Comparison of ENCODE assay signal across 1 cellular context in the genomic region with DNA sequence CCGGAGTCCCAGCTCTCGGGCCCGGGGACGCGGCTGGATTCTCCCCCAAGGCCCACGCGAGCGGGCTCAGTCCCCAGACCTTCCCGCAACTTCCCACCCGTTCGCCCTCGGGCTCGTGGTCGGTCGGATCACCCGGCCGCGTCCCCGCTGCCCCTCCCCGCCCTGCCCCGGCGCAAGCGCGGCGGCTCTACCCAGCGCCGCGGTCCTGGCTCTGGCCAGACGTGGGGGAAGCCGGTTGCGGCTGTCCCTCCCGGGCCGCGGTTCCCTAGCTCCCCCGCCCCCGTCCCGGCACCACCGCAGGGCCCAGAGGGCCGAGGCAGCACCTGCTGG.
A peak's percentile ranks its signal among the peaks of the same experiment; 100 is the strongest.
TF ChIP-seq lines count a peak whose summit lies in the region.

No MANE protein-coding gene starts in this region.

TF ChIP-seq in H1, 55 proteins besides CTCF, POLR2A, EP300 and RAD21:
- TF ChIP-seq CREB1 (IDR thresholded peaks at IDR 0.05) (no peak), SIRT6 (IDR thresholded peaks at IDR 0.05; ENCODE audit: low read length) (no peak), POLR2AphosphoS5 (IDR thresholded peaks at IDR 0.05; ENCODE audit: low read depth, low read length) (0 out of 2 replicates have a peak, but pooled peaks have one; percentile 53), RBBP5 (IDR thresholded peaks at IDR 0.05; ENCODE audit: borderline replicate concordance, low read depth, low read length) (peak; percentile 7; the same call in 1 of the 2 replicates), CBX5 (IDR thresholded peaks at IDR 0.05; ENCODE audit: low read depth, low read length) (no peak), EZH2 (IDR thresholded peaks at IDR 0.05; ENCODE audit: low read depth, low read length, severe bottlenecking) (no peak), TEAD4 (IDR thresholded peaks at IDR 0.05; ENCODE audit: low read depth, low read length) (no peak), SP1 (IDR thresholded peaks at IDR 0.05; ENCODE audit: low read depth, low read length) (no peak), GTF2F1 (IDR thresholded peaks at IDR 0.05; ENCODE audit: borderline replicate concordance, low read depth, low read length) (no peak), CHD2 (IDR thresholded peaks at IDR 0.05; ENCODE audit: low read length) (no peak), KDM4A (IDR thresholded peaks at IDR 0.05; ENCODE audit: low read depth, low read length, severe bottlenecking) (peak; percentile 93), HDAC2 (IDR thresholded peaks at IDR 0.05; ENCODE audit: borderline replicate concordance in 1 of 2, low read depth in 2 of 2, low read length in 2 of 2) (no peak), CBX8 (IDR thresholded peaks at IDR 0.05; ENCODE audit: borderline replicate concordance, low read depth, low read length) (no peak), BRCA1 (IDR thresholded peaks at IDR 0.05; ENCODE audit: low read depth, low read length) (no peak), EGR1 (IDR thresholded peaks at IDR 0.05; ENCODE audit: borderline replicate concordance, low read depth, low read length) (no peak), FOSL1 (IDR thresholded peaks at IDR 0.05; ENCODE audit: insufficient read depth, low read depth, low read length) (no peak), TAF1 (IDR thresholded peaks at IDR 0.05; ENCODE audit: low read depth, low read length) (peak; percentile 13; the same call in 1 of the 2 replicates), RFX5 (IDR thresholded peaks at IDR 0.05; ENCODE audit: borderline replicate concordance, low read depth, low read length) (no peak), SIN3A (conservative IDR thresholded peaks at IDR 0.05 in 1 of 2, IDR thresholded peaks at IDR 0.05 in 1 of 2; ENCODE audit: low read depth in 1 of 2, low read length in 2 of 2) (no peak), SRF (IDR thresholded peaks at IDR 0.05; ENCODE audit: low read depth, low read length) (no peak), SP4 (IDR thresholded peaks at IDR 0.05; ENCODE audit: low read length) (no peak), RNF2 (IDR thresholded peaks at IDR 0.05; ENCODE audit: borderline replicate concordance, low read depth, low read length, missing control alignments, poor library complexity, severe bottlenecking) (no peak), ASH2L (IDR thresholded peaks at IDR 0.05; ENCODE audit: low read length) (no peak), MAFK (IDR thresholded peaks at IDR 0.05; ENCODE audit: low read depth, low read length) (no peak), KDM5A (IDR thresholded peaks at IDR 0.05; ENCODE audit: low read length) (no peak), NRF1 (IDR thresholded peaks at IDR 0.05; ENCODE audit: low read depth, low read length) (0 out of 2 replicates have a peak, but pooled peaks have one; percentile 4), ZNF274 (IDR thresholded peaks at IDR 0.05; ENCODE audit: borderline replicate concordance, extremely low read depth, low read length) (no peak)
- TF ChIP-seq, protein P1, sequence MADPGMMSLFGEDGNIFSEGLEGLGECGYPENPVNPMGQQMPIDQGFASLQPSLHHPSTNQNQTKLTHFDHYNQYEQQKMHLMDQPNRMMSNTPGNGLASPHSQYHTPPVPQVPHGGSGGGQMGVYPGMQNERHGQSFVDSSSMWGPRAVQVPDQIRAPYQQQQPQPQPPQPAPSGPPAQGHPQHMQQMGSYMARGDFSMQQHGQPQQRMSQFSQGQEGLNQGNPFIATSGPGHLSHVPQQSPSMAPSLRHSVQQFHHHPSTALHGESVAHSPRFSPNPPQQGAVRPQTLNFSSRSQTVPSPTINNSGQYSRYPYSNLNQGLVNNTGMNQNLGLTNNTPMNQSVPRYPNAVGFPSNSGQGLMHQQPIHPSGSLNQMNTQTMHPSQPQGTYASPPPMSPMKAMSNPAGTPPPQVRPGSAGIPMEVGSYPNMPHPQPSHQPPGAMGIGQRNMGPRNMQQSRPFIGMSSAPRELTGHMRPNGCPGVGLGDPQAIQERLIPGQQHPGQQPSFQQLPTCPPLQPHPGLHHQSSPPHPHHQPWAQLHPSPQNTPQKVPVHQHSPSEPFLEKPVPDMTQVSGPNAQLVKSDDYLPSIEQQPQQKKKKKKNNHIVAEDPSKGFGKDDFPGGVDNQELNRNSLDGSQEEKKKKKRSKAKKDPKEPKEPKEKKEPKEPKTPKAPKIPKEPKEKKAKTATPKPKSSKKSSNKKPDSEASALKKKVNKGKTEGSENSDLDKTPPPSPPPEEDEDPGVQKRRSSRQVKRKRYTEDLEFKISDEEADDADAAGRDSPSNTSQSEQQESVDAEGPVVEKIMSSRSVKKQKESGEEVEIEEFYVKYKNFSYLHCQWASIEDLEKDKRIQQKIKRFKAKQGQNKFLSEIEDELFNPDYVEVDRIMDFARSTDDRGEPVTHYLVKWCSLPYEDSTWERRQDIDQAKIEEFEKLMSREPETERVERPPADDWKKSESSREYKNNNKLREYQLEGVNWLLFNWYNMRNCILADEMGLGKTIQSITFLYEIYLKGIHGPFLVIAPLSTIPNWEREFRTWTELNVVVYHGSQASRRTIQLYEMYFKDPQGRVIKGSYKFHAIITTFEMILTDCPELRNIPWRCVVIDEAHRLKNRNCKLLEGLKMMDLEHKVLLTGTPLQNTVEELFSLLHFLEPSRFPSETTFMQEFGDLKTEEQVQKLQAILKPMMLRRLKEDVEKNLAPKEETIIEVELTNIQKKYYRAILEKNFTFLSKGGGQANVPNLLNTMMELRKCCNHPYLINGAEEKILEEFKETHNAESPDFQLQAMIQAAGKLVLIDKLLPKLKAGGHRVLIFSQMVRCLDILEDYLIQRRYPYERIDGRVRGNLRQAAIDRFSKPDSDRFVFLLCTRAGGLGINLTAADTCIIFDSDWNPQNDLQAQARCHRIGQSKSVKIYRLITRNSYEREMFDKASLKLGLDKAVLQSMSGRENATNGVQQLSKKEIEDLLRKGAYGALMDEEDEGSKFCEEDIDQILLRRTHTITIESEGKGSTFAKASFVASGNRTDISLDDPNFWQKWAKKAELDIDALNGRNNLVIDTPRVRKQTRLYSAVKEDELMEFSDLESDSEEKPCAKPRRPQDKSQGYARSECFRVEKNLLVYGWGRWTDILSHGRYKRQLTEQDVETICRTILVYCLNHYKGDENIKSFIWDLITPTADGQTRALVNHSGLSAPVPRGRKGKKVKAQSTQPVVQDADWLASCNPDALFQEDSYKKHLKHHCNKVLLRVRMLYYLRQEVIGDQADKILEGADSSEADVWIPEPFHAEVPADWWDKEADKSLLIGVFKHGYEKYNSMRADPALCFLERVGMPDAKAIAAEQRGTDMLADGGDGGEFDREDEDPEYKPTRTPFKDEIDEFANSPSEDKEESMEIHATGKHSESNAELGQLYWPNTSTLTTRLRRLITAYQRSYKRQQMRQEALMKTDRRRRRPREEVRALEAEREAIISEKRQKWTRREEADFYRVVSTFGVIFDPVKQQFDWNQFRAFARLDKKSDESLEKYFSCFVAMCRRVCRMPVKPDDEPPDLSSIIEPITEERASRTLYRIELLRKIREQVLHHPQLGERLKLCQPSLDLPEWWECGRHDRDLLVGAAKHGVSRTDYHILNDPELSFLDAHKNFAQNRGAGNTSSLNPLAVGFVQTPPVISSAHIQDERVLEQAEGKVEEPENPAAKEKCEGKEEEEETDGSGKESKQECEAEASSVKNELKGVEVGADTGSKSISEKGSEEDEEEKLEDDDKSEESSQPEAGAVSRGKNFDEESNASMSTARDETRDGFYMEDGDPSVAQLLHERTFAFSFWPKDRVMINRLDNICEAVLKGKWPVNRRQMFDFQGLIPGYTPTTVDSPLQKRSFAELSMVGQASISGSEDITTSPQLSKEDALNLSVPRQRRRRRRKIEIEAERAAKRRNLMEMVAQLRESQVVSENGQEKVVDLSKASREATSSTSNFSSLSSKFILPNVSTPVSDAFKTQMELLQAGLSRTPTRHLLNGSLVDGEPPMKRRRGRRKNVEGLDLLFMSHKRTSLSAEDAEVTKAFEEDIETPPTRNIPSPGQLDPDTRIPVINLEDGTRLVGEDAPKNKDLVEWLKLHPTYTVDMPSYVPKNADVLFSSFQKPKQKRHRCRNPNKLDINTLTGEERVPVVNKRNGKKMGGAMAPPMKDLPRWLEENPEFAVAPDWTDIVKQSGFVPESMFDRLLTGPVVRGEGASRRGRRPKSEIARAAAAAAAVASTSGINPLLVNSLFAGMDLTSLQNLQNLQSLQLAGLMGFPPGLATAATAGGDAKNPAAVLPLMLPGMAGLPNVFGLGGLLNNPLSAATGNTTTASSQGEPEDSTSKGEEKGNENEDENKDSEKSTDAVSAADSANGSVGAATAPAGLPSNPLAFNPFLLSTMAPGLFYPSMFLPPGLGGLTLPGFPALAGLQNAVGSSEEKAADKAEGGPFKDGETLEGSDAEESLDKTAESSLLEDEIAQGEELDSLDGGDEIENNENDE (IDR thresholded peaks at IDR 0.05; ENCODE audit: insufficient replicate concordance, low read length) = no peak
- TF ChIP-seq, protein P2, sequence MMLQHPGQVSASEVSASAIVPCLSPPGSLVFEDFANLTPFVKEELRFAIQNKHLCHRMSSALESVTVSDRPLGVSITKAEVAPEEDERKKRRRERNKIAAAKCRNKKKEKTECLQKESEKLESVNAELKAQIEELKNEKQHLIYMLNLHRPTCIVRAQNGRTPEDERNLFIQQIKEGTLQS (IDR thresholded peaks at IDR 0.05; ENCODE audit: insufficient read depth, low read depth, low read length) = no peak
